8 cellular contexts compared by ENCODE assay signal in the genomic region with DNA sequence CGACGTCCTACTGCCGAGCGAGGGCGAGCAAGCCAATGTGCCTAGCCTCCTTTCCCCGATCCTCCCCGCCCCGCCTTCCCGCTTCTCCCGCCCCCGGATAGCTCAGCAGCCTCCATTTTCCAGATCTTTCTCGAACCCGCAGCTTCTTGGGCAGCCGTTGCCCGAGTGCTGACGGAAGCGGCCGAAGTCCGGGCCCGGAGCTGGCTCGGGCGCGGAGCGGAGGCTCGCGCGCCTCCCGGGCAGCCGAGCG. TPM values are rescaled to one million over a fixed set of nuclear protein-coding genes. Genes with fewer than 3 reads are reported as not detected.
A peak's percentile ranks its signal among the peaks of the same experiment; 100 is the strongest.
DNase-seq lines count a peak whose midpoint lies in the region; ATAC-seq and TF ChIP-seq lines count a peak whose summit lies in the region.

No MANE protein-coding gene starts in this region.

- H3K9me3 ChIP-seq in BLaER1 (peaks cover 13% of the 10 kb centered on the region; the same call in 1 of the 2 replicates), adrenal gland (replicated peaks in 1 of 3) (no peaks in the 10 kb centered on the region), left ventricle myocardium inferior (replicated peaks) (no peaks in the 10 kb centered on the region)

- DNase-seq in NCI-H2227 (lab: John Stamatoyannopoulos, UW; ENCODE audit: unreplicated experiment) = peak; percentile 92
- DNase-seq in adrenal gland = peak; percentile 85 to 93 (median 88)
- DNase-seq in left ventricle myocardium inferior = peak; percentile 86
- DNase-seq in pons (ENCODE audit: low spot score) = peak; percentile 83
- no peak for DNase-seq in KBM-7

- intact Hi-C loops in adrenal gland (cut with DNase I) = no loop called here
- intact Hi-C loops in left ventricle myocardium inferior (cut with micrococcal nuclease) = no loop called here

- peak overlapping the region; percentile 43; the same call in 1 of the 2 replicates for H3K9ac ChIP-seq in BLaER1

- ATAC-seq in GM18502 (IDR thresholded peaks at IDR 0.05; ENCODE audit: poor library complexity, unreplicated experiment) (peak; percentile 78), HG02970 (IDR thresholded peaks at IDR 0.05; ENCODE audit: low FRiP score, unreplicated experiment) (peak; percentile 86)

- peak overlapping the region; percentile 73 for H3K4me2 ChIP-seq in BLaER1

- H3K4me1 ChIP-seq in BLaER1 = no peaks in the 10 kb centered on the region
- H3K4me1 ChIP-seq in adrenal gland (replicated peaks in 1 of 2) = peaks cover 0 to 5% of the 10 kb centered on the region in 2 donors
- peaks cover 28% of the 10 kb centered on the region for H3K4me1 ChIP-seq in left ventricle myocardium inferior

- H3K4me3 ChIP-seq in BLaER1 = peak overlapping the region; percentile 68
- peak overlapping the region in 3 of 4 donors; percentile 68 to 92 (median 74) for H3K4me3 ChIP-seq in adrenal gland
- peak overlapping the region; percentile 79 for H3K4me3 ChIP-seq in left ventricle myocardium inferior

- H3K36me3 ChIP-seq in BLaER1 (no peaks in the 10 kb centered on the region), adrenal gland (replicated peaks in 1 of 2) (no peaks in the 10 kb centered on the region), left ventricle myocardium inferior (no peaks in the 10 kb centered on the region)

- no peak for TF ChIP-seq POLR2A in adrenal gland (IDR thresholded peaks at IDR 0.05)

- no peaks in the 10 kb centered on the region for H4K20me1 ChIP-seq in BLaER1

- H3K27me3 ChIP-seq in BLaER1 (peaks cover 29% of the 10 kb centered on the region), adrenal gland (no peaks in the 10 kb centered on the region), left ventricle myocardium inferior (ENCODE audit: low read depth) (no peaks in the 10 kb centered on the region)

- in situ Hi-C loops in KBM-7 (cut with MboI; ENCODE audit: low pct_unique_long_range_greater_than_20kb, low sequenced_read_pairs) = no loop called here

- H3K27ac ChIP-seq in BLaER1 (peak overlapping the region; percentile 44; the same call in 1 of the 2 replicates), adrenal gland (peak overlapping the region; percentile 80 to 96 (median 91)), left ventricle myocardium inferior (replicated peaks) (peak overlapping the region; percentile 81)

- WGBS in adrenal gland, 4 donors = 0 to 2% (median 0%) methylated on average over 4 to 30 of the region's 30 CpGs

- TF ChIP-seq CTCF in adrenal gland (IDR thresholded peaks at IDR 0.05) (no peak), left ventricle myocardium inferior (IDR thresholded peaks at IDR 0.05; ENCODE audit: borderline replicate concordance) (no peak)

RNA-seq across cellular contexts. Expression of gene HSPA4L, which starts 0.2 kb away (rescaled TPM):
- 10 to 100 TPM; 14.7 to 73.5 (median 22.8) TPM for total RNA-seq in adrenal gland
- 10 to 100 TPM in 1 of 3 donors, 1 to 10 TPM in 2; 3.5 to 56.5 (median 3.8) TPM for polyA plus RNA-seq in adrenal gland
- 16.1 TPM for total RNA-seq in left ventricle myocardium inferior

RNA-seq across cellular contexts. Expression of gene SLC25A31, which starts 51.8 kb away (rescaled TPM):
- not detected for total RNA-seq in adrenal gland
- not detected for polyA plus RNA-seq in adrenal gland
- not detected for total RNA-seq in left ventricle myocardium inferior
